Comparison of ENCODE assay signal across 8 cellular contexts in the genomic region with DNA sequence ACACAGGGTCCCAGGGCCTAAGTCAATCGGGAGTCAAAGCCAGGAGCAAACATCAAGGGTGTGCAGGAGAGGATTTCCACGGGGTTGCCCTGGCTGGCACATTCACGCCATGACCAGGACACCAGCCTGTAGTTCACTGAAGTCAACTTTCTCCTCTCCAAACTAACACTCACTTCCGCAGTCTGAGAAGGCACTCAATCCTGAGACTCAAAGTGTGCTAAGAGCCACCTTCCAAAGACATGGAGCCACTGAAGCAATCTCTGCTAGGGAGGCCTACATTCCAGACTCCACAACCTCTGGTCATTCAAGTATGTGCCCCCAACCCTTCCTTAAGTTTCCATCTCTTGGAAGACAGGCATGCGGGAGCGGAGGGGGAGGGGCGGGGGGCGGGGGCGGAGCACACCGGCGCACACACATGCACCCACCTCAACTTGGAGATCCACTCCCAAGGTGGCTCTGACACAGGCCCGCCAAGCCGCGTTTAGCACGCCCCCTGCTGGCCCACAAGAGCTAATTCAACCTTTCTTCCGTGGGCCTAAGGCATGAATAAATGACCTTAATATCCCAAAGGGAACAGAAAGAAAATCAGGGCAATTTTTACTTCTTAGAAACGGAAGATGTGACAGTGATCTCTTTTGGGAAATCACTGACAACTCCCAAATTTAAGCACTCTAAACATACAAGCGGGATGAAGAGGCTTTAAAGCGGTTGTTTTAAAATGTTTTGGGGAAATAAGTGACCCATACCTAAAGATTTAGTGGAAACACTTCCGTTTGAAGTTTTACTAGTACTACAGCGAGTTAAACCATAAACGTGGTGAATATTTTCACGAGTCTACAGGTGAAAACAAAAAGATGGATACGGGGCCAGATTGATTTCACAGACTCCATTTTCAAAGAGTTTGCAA. TPM values are rescaled to one million over a fixed set of nuclear protein-coding genes. Genes with fewer than 3 reads are reported as not detected.
DNase-seq lines count a peak whose midpoint lies in the region; ATAC-seq lines count a peak whose summit lies in the region.

No MANE protein-coding gene starts in this region.

- peak; percentile 23 for DNase-seq in DMS153 (lab: John Stamatoyannopoulos, UW)
- peak; percentile 56 for DNase-seq in Jurkat, Clone E6-1 (ENCODE audit: low read depth, low spot score)
- peak; percentile 43 for DNase-seq in RPMI7951 (ENCODE audit: low read depth)
- DNase-seq in activated gamma-delta T cell treated with Interleukin-2 at 50 U/mL for 16 hours = peak; percentile 42
- DNase-seq in glomerular endothelial cell (ENCODE audit: extremely low read depth, low read depth, low spot score) = peak; percentile 9
- peak; percentile 83 for DNase-seq in posterior vena cava (ENCODE audit: low spot score)
- DNase-seq in NCI-H187 (lab: John Stamatoyannopoulos, UW) = no peak

- ATAC-seq in GM21825 (IDR thresholded peaks at IDR 0.05; ENCODE audit: unreplicated experiment) = no peak

- H3K4me3 ChIP-seq in Jurkat, Clone E6-1 (ENCODE audit: low read length) = no peak overlapping the region

- intact Hi-C loops in posterior vena cava (cut with DNase I) = no loop called here

RNA-seq across cellular contexts. Expression of gene OTUD7A, which starts 2.7 kb away (rescaled TPM):
- 0.27 TPM for polyA plus RNA-seq in Jurkat, Clone E6-1 (2012; ENCODE audit: insufficient read depth, insufficient read length)
- total RNA-seq in RPMI7951 (2014; rRNA removed; shearing (Covaris generic)) = 0.20 TPM in 1 of 2 replicates, not detected in the other
- total RNA-seq in glomerular endothelial cell = 0.05 and 0.18 TPM in 2 replicates
- total RNA-seq in posterior vena cava = 1 to 10 TPM; 1.9 to 2.0 TPM

Comparison
In these comparisons a context has a peak if more than half of its experiments do, and no peak if none do; other contexts are left out.
1. DNase-seq: peak in DMS153 (single experiment), Jurkat, Clone E6-1 (single experiment), RPMI7951 (single experiment), activated gamma-delta T cell treated with Interleukin-2 at 50 U/mL for 16 hours (single experiment), glomerular endothelial cell (single experiment) and posterior vena cava (single experiment); none in NCI-H187 (0 of 2).